18 cellular contexts compared by ENCODE assay signal in the genomic region with DNA sequence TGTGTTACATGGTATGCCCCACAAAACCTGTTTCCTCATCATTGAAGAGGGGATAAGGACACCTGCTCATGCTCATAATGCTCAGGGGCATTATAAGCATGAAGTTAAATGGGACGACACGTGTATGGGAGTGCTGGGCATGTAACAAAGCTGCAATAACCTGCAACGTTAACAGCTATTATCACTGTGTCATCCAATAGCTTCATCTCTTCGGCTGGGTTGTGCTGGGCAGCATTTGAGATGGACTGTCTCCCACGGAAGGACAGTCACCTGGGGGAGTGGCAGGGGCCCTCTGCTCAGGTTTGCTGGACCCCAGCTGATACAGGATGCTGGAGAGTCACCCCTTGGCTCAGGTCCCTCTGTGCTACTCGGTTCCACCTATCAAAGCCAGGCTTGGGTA.
"Had no signal": no experiment of that assay in that cellular context is flagged by ENCODE, and none has a peak within 500 bp of the region (broad histone marks: within the 10 kb centered on the region; RNA-seq: fewer than 3 reads in every experiment).

No MANE protein-coding gene starts in this region.

- H3K36me3 ChIP-seq: upper lobe of right lung had no signal

- H3K4me1 ChIP-seq: upper lobe of right lung had no signal

- H3K27ac ChIP-seq: brain microvascular endothelial cell, epithelial cell of prostate, upper lobe of right lung had no signal

- H3K27me3 ChIP-seq: brain microvascular endothelial cell, upper lobe of right lung had no signal

- H3K4me3 Mint-ChIP-seq: activated CD8-positive, alpha-beta T cell treated with anti-CD3 and anti-CD28 coated beads, Interleukin-2, amount 10 ng/mL, durations not matched to agents 7 days and 5 days; activated naive CD8-positive, alpha-beta T cell; effector memory CD8-positive, alpha-beta T cell; natural killer cell treated with Interleukin-12 subunit alpha and Interleukin-12 subunit beta and Interleukin-15 and Interleukin-18, amount 100 ng/mL, for 72 hours; stimulated activated naive CD8-positive, alpha-beta T cell treated with anti-CD3 and anti-CD28 coated beads, Interleukin-15, amount 100 ng/mL, for 72 hours; T-helper 17 cell had no signal

- H3K36me3 Mint-ChIP-seq: activated naive CD8-positive, alpha-beta T cell; natural killer cell treated with Interleukin-12 subunit alpha and Interleukin-12 subunit beta and Interleukin-15 and Interleukin-18, amount 100 ng/mL, for 72 hours had no signal

- H3K9me3 Mint-ChIP-seq: effector memory CD8-positive, alpha-beta T cell; natural killer cell treated with Interleukin-12 subunit alpha and Interleukin-12 subunit beta and Interleukin-15 and Interleukin-18, amount 100 ng/mL, for 72 hours; stimulated activated naive CD8-positive, alpha-beta T cell treated with anti-CD3 and anti-CD28 coated beads, Interleukin-15, amount 100 ng/mL, for 72 hours had no signal

- H3K9me3 ChIP-seq: upper lobe of right lung had no signal

- H3K4me3 ChIP-seq: upper lobe of right lung had no signal

- DNase-seq: activated CD8-positive, alpha-beta memory T cell treated with anti-CD3 and anti-CD28 coated beads, Interleukin-2, amount 50 U/mL, for 4 hours; activated gamma-delta T cell treated with Interleukin-2 at 50 U/mL for 16 hours; amniotic stem cell; brain microvascular endothelial cell; cerebellar nuclear complex; dermis blood vessel endothelial cell; effector memory CD8-positive, alpha-beta T cell; foreskin melanocyte; kidney glomerular epithelial cell; nucleus accumbens; posterior cingulate gyrus; T-helper 17 cell; upper lobe of right lung had no signal

- H3K27ac Mint-ChIP-seq: activated CD8-positive, alpha-beta T cell treated with anti-CD3 and anti-CD28 coated beads, Interleukin-2, amount 10 ng/mL, durations not matched to agents 7 days and 5 days; activated naive CD8-positive, alpha-beta T cell; effector memory CD8-positive, alpha-beta T cell; natural killer cell treated with Interleukin-12 subunit alpha and Interleukin-12 subunit beta and Interleukin-15 and Interleukin-18, amount 100 ng/mL, for 72 hours; stimulated activated naive CD8-positive, alpha-beta T cell treated with anti-CD3 and anti-CD28 coated beads, Interleukin-15, amount 100 ng/mL, for 72 hours; T-helper 17 cell had no signal
